Comparison of ENCODE assay signal across 24 cellular contexts in the genomic region with DNA sequence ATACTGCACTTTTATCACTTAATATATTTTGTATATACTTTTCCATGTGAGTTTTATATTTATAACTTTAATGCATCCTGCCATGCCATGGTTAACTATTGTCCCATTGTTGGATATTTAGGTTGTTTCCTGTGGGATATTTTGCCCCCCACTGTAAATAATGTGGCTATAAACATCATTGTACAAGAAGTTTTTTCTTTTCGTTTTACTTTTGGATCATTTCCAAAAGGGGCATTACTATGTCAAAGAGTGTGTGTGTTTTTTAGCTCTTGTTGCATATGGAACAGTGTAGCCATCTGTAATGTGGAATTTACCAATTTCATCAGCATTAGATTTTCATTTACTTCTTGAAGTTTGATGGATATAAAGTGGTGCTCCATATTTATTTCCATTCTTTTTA.
"Had no signal": no experiment of that assay in that cellular context is flagged by ENCODE, and none has a peak within 500 bp of the region (broad histone marks: within the 10 kb centered on the region; RNA-seq: fewer than 3 reads in every experiment).

No MANE protein-coding gene starts in this region.

- ATAC-seq: K562, T-cell had no signal

- H3K4me2 ChIP-seq: KMS-11, SK-N-SH had no signal

- H3K4me3 Mint-ChIP-seq: IgD-negative memory B cell, T-cell had no signal

- FAIRE-seq: K562, RCC 7860 had no signal

- H3K9me3 Mint-ChIP-seq: IgD-negative memory B cell, T-cell had no signal

- H3K27ac ChIP-seq: KMS-11 had no signal

- H3K4me3 ChIP-seq: K562 had no signal

- H3K9ac ChIP-seq: KMS-11, SK-N-SH had no signal

- H3K36me3 Mint-ChIP-seq: IgD-negative memory B cell, T-cell had no signal

- H3K27ac Mint-ChIP-seq: IgD-negative memory B cell, T-cell had no signal

- DNase-seq: Kasumi-1, MM.1S, NCI-H1092 treated with DMSO at 0.1 percent for 48 hours, NCI-H1417 treated with DMSO at 0.1 percent for 48 hours, NCI-H146, NCI-H1694 treated with DMSO at 0.1 percent for 48 hours, NCI-H1930, NCI-H2081, NCI-H2107, NCI-H2227 treated with DMSO at 0.1 percent for 48 hours, NCI-H446, NCI-H510A, NCI-H524 treated with DMSO at 0.1 percent for 48 hours, NCI-H69, NCI-H774, RPMI8226, SHP77, SK-N-SH, SW 1271, T-cell had no signal

- H3K9me3 ChIP-seq: SK-N-SH had no signal

- H3K27me3 Mint-ChIP-seq: T-cell had no signal
